Comparison of ENCODE assay signal across 13 cellular contexts in the genomic region with DNA sequence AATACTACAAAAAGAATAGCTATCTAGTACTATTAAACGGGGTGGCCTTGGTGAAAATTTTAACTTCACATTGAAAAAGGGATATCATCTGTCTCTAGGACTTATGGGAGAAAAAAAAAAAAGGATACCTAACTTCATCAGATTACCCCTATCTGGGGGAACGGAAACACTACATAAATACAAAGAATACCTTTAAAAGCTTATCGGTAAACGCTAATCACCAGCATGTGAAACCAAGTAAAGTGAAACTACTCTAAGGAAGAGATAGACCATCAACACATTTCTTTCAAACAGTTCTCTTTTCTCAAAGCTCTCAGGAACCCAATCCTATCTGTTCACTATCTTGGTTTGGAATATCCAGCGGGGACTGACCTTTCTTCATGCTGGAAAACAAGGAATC. TPM values are rescaled to one million over a fixed set of nuclear protein-coding genes. Genes with fewer than 3 reads are reported as not detected.
A peak's percentile ranks its signal among the peaks of the same experiment; 100 is the strongest.
DNase-seq lines count a peak whose midpoint lies in the region; ATAC-seq and TF ChIP-seq lines count a peak whose summit lies in the region.
"Had no signal": no experiment of that assay in that cellular context is flagged by ENCODE, and none has a peak within 500 bp of the region (broad histone marks: within the 10 kb centered on the region; RNA-seq: fewer than 3 reads in every experiment).

No MANE protein-coding gene starts in this region.

- H4K20me1 ChIP-seq in OCI-LY3 (ENCODE audit: insufficient read depth, low read length) = no peaks in the 10 kb centered on the region

- H3K9ac ChIP-seq in OCI-LY3 (ENCODE audit: low read length) = no peak overlapping the region

- H3K27ac ChIP-seq in OCI-LY3 (ENCODE audit: low read length) (no peak overlapping the region), lower lobe of right lung (no peak overlapping the region)
- H3K27ac ChIP-seq: prostate gland had no signal

- H3K36me3 ChIP-seq in OCI-LY3 (replicated peaks; ENCODE audit: low read depth, low read length) = peaks cover 8% of the 10 kb centered on the region
- H3K36me3 ChIP-seq in lower lobe of right lung = no peaks in the 10 kb centered on the region
- H3K36me3 ChIP-seq: prostate gland had no signal

- H3K4me3 Mint-ChIP-seq in CD14-positive monocyte (peak overlapping the region; percentile 56 to 72), endothelial cell (ENCODE audit: unreplicated experiment) (no peak overlapping the region)

- H3K36me3 Mint-ChIP-seq in CD14-positive monocyte = peaks cover 9 to 10% of the 10 kb centered on the region in 2 donors
- no peaks in the 10 kb centered on the region for H3K36me3 Mint-ChIP-seq in endothelial cell (ENCODE audit: low read depth, unreplicated experiment)

- H3K4me1 Mint-ChIP-seq in CD14-positive monocyte (peaks cover 26% of the 10 kb centered on the region), endothelial cell (ENCODE audit: unreplicated experiment) (peaks cover 24% of the 10 kb centered on the region)

- intact Hi-C loops in CD14-positive monocyte (cut with micrococcal nuclease) = no loop called here
- intact Hi-C loops in lower lobe of right lung (cut with DNase I) = no loop called here

- H3K27ac Mint-ChIP-seq in CD14-positive monocyte = peak overlapping the region in 5 of 7 donors; percentile 64 to 85 (median 83)
- peak overlapping the region; percentile 49 for H3K27ac Mint-ChIP-seq in endothelial cell (ENCODE audit: unreplicated experiment)

- H3K9me3 Mint-ChIP-seq in CD14-positive monocyte = no peaks in the 10 kb centered on the region
- H3K9me3 Mint-ChIP-seq in endothelial cell (ENCODE audit: unreplicated experiment) = no peaks in the 10 kb centered on the region

- no peak for TF ChIP-seq CTCF in CD14-positive monocyte (IDR thresholded peaks at IDR 0.05)
- TF ChIP-seq CTCF in OCI-LY3 (IDR thresholded peaks at IDR 0.05; ENCODE audit: low read depth, low read length) = no peak
- TF ChIP-seq CTCF in endothelial cell (IDR thresholded peaks at IDR 0.05; ENCODE audit: unreplicated experiment) = no peak
- no peak for TF ChIP-seq CTCF in lower lobe of right lung (IDR thresholded peaks at IDR 0.05)

- H3K27me3 Mint-ChIP-seq in CD14-positive monocyte (ENCODE audit: low read depth in 3 of 3) (peaks cover 0 to 1% (median 0%) of the 10 kb centered on the region in 3 donors), endothelial cell (ENCODE audit: unreplicated experiment) (peaks cover 3% of the 10 kb centered on the region)

- peak overlapping the region; percentile 66 for H3K4me2 ChIP-seq in OCI-LY3 (ENCODE audit: low read length)

- H3K27me3 ChIP-seq in OCI-LY3 (ENCODE audit: low read depth, low read length) (no peaks in the 10 kb centered on the region), lower lobe of right lung (ENCODE audit: low read depth) (no peaks in the 10 kb centered on the region)

- no peaks in the 10 kb centered on the region for H3K9me3 ChIP-seq in OCI-LY3 (ENCODE audit: insufficient read depth, low read length)
- H3K9me3 ChIP-seq in lower lobe of right lung = no peaks in the 10 kb centered on the region
- H3K9me3 ChIP-seq: prostate gland had no signal

- peaks cover 27% of the 10 kb centered on the region for H3K79me2 ChIP-seq in OCI-LY3 (ENCODE audit: low read length)

- ATAC-seq in GM18511 (IDR thresholded peaks at IDR 0.05; ENCODE audit: unreplicated experiment) (peak; percentile 29), lower lobe of right lung (no peak), HG02885 (IDR thresholded peaks at IDR 0.05; ENCODE audit: poor library complexity, unreplicated experiment) (no peak), HG02759 (IDR thresholded peaks at IDR 0.05; ENCODE audit: unreplicated experiment) (no peak), GM18868 (IDR thresholded peaks at IDR 0.05; ENCODE audit: unreplicated experiment) (no peak)

- DNase-seq in CD14-positive monocyte (ENCODE audit: low spot score) (no peak), endothelial cell (ENCODE audit: low spot score) (no peak), lower lobe of right lung (no peak)
- DNase-seq: hippocampal formation; NCI-H2081; stimulated activated CD4-positive, alpha-beta T cell treated with anti-CD3 and anti-CD28 coated beads, Interleukin-2, amount 100 ng/mL, for 48 hours had no signal

- H2AFZ ChIP-seq in OCI-LY3 (ENCODE audit: low read depth, low read length) = no peak overlapping the region

- H3K4me3 ChIP-seq in OCI-LY3 (ENCODE audit: low read length) = peak overlapping the region; percentile 51
- H3K4me3 ChIP-seq in lower lobe of right lung = no peak overlapping the region
- H3K4me3 ChIP-seq: lung, prostate gland had no signal

- H3K4me1 ChIP-seq in OCI-LY3 (ENCODE audit: low read length) (peaks cover 27% of the 10 kb centered on the region), lower lobe of right lung (peaks cover 13% of the 10 kb centered on the region)
- H3K4me1 ChIP-seq: prostate gland had no signal

RNA-seq across cellular contexts. Expression of gene KICS2, which starts 3.5 kb away (rescaled TPM):
- 1 to 10 TPM; 2.7 to 3.5 TPM for polyA plus RNA-seq in CD14-positive monocyte
- total RNA-seq in endothelial cell (ENCODE audit: unreplicated experiment) = 2.5 TPM
- total RNA-seq in lower lobe of right lung = 8.6 TPM
